ENCODE assay signal across 10 cellular contexts in genomic region chr12:4215862-4216541, GRCh38. TPM values are rescaled to one million over a fixed set of nuclear protein-coding genes. Genes with fewer than 3 reads are reported as not detected.
A peak's percentile ranks its signal among the peaks of the same experiment; 100 is the strongest.
DNase-seq lines count a peak whose midpoint lies in the region; ATAC-seq, FAIRE-seq and TF ChIP-seq lines count a peak whose summit lies in the region.
"Had no signal": no experiment of that assay in that cellular context is flagged by ENCODE, and none has a peak within 500 bp of the region (broad histone marks: within the 10 kb centered on the region; RNA-seq: fewer than 3 reads in every experiment).

No MANE protein-coding gene starts in this region.

- H3K4me3 ChIP-seq in lower lobe of right lung, result no peak overlapping the region
- H3K4me3 ChIP-seq: pancreas had no signal

- H3K27ac Mint-ChIP-seq in activated naive CD4-positive, alpha-beta T cell treated with anti-CD3 and anti-CD28 coated beads, Interleukin-2, amount 50 U/mL, for 72 hours, result peak overlapping the region; percentile 90 to 94
- no peak overlapping the region for H3K27ac Mint-ChIP-seq in type B pancreatic cell

- H3K4me1 Mint-ChIP-seq in type B pancreatic cell (ENCODE audit: unreplicated experiment), result peaks cover 3% of the 10 kb centered on the region

- H3K27me3 ChIP-seq in lower lobe of right lung (ENCODE audit: low read depth), result peaks cover 4% of the 10 kb centered on the region
- H3K27me3 ChIP-seq: pancreas had no signal

- H3K27me3 Mint-ChIP-seq in type B pancreatic cell, result peaks cover 29% of the 10 kb centered on the region

- no peak overlapping the region for H3K27ac ChIP-seq in lower lobe of right lung
- H3K27ac ChIP-seq: pancreas, thoracic aorta had no signal

- intact Hi-C loops in lower lobe of right lung (cut with DNase I), result no loop called here

- DNase-seq in ELR (ENCODE audit: low read depth) (peak; percentile 19), GM19239 (ENCODE audit: insufficient read length, low spot score) (peak; percentile 30), NCI-H1092 treated with DMSO at 0.1 percent for 48 hours (lab: John Stamatoyannopoulos, UW) (no peak), globus pallidus (ENCODE audit: low spot score) (no peak), type B pancreatic cell (ENCODE audit: extremely low spot score, unreplicated experiment) (no peak), lower lobe of right lung (no peak)
- DNase-seq in activated naive CD4-positive, alpha-beta T cell treated with anti-CD3 and anti-CD28 coated beads, Interleukin-2, amount 50 U/mL, for 72 hours (ENCODE audit: low spot score in 2 of 2), result peak in 1 of 2 donors; percentile 19

- no peaks in the 10 kb centered on the region for H3K36me3 Mint-ChIP-seq in activated naive CD4-positive, alpha-beta T cell treated with anti-CD3 and anti-CD28 coated beads, Interleukin-2, amount 50 U/mL, for 72 hours
- peaks cover 2% of the 10 kb centered on the region for H3K36me3 Mint-ChIP-seq in type B pancreatic cell

- H3K9me3 Mint-ChIP-seq in activated naive CD4-positive, alpha-beta T cell treated with anti-CD3 and anti-CD28 coated beads, Interleukin-2, amount 50 U/mL, for 72 hours, result peaks cover 0 to 2% of the 10 kb centered on the region in 2 donors
- peaks cover 2% of the 10 kb centered on the region for H3K9me3 Mint-ChIP-seq in type B pancreatic cell

- H3K4me3 Mint-ChIP-seq in type B pancreatic cell, result no peak overlapping the region

- no peak for TF ChIP-seq CTCF in type B pancreatic cell (conservative IDR thresholded peaks at IDR 0.05)
- TF ChIP-seq CTCF in lower lobe of right lung (IDR thresholded peaks at IDR 0.05), result no peak

- no peaks in the 10 kb centered on the region for H3K36me3 ChIP-seq in lower lobe of right lung
- H3K36me3 ChIP-seq: pancreas, thoracic aorta had no signal

- peaks cover 4% of the 10 kb centered on the region for H3K4me1 ChIP-seq in lower lobe of right lung
- H3K4me1 ChIP-seq: pancreas had no signal

- no peaks in the 10 kb centered on the region for H3K9me3 ChIP-seq in lower lobe of right lung
- H3K9me3 ChIP-seq: pancreas, thoracic aorta had no signal

- ATAC-seq in HG03064 (IDR thresholded peaks at IDR 0.05; ENCODE audit: low read depth, unreplicated experiment) (peak; percentile 56), lower lobe of right lung (no peak)
- ATAC-seq in activated naive CD4-positive, alpha-beta T cell treated with anti-CD3 and anti-CD28 coated beads, Interleukin-2, amount 50 U/mL, for 72 hours, result peak; percentile 90 to 95

- FAIRE-seq in GM19239 (lab: Jason Lieb, UNC), result no peak
- FAIRE-seq: pancreas had no signal

RNA-seq across cellular contexts. Expression of gene CCND2, which starts 57.6 kb away (rescaled TPM):
- 100 to 1,000 TPM; 266 to 571 TPM for total RNA-seq in activated naive CD4-positive, alpha-beta T cell treated with anti-CD3 and anti-CD28 coated beads, Interleukin-2, amount 50 U/mL, for 72 hours
- 261 and 278 TPM in 2 replicates for total RNA-seq in type B pancreatic cell (ENCODE audit: low replicate concordance)
- 57.7 TPM for total RNA-seq in lower lobe of right lung

Comparison
In these comparisons a context has a peak if more than half of its experiments do, and no peak if none do; other contexts are left out.
1. DNase-seq: peak in ELR (single experiment) and GM19239 (single experiment); none in NCI-H1092 treated with DMSO at 0.1 percent for 48 hours (single experiment), globus pallidus (single experiment), type B pancreatic cell (single experiment) and lower lobe of right lung (single experiment).
2. ATAC-seq: peak in HG03064 (single experiment) and activated naive CD4-positive, alpha-beta T cell treated with anti-CD3 and anti-CD28 coated beads, Interleukin-2, amount 50 U/mL, for 72 hours (2 of 2); none in lower lobe of right lung (0 of 2).